ENCODE assay signal across 22 cellular contexts in the genomic region with DNA sequence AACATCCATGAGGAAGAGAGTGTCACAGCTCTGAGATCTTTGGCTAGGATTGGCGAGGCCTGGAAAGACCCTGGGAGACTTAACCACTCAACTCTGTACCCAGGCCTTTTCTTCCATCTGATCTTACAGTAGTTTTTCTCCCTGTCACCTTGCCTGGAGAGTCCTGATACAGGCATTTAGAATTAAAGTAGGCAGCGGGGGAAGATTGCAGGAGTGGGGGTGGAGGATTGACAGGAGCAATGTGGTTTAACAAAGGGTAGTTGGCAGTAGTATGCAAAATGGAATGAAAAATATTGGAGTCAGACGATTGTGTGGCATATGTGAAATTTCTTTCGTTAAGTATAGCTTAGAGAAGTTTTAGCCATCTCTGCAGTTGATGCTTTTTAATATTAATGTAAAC. TPM values are rescaled to one million over a fixed set of nuclear protein-coding genes. Genes with fewer than 3 reads are reported as not detected.
"Had no signal": no experiment of that assay in that cellular context is flagged by ENCODE, and none has a peak within 500 bp of the region (broad histone marks: within the 10 kb centered on the region; RNA-seq: fewer than 3 reads in every experiment).

No MANE protein-coding gene starts in this region.

- H3K36me3 ChIP-seq: esophagus squamous epithelium, left lung, lower lobe of right lung, right lobe of liver, thoracic aorta, uterus had no signal

- H3K27me3 Mint-ChIP-seq: activated CD4-positive, alpha-beta T cell treated with anti-CD3 and anti-CD28 coated beads for 36 hours; central memory CD8-positive, alpha-beta T cell; type B pancreatic cell had no signal

- H3K27ac Mint-ChIP-seq: activated CD4-positive, alpha-beta T cell treated with anti-CD3 and anti-CD28 coated beads for 36 hours; activated naive CD8-positive, alpha-beta T cell; natural killer cell; type B pancreatic cell had no signal

- H3K36me3 Mint-ChIP-seq: activated naive CD8-positive, alpha-beta T cell; natural killer cell had no signal

- DNase-seq: activated CD4-positive, alpha-beta T cell treated with anti-CD3 and anti-CD28 coated beads for 36 hours; activated CD4-positive, CD25-positive, alpha-beta regulatory T cell; activated effector memory CD4-positive, alpha-beta T cell treated with Interleukin-2 at 50 U/mL for 16 hours; activated naive CD4-positive, alpha-beta T cell treated with Interleukin-2 at 50 U/mL for 16 hours; dermis blood vessel endothelial cell; effector CD8-positive, alpha-beta T cell; esophagus squamous epithelium; left lung; lower lobe of right lung; natural killer cell; right lobe of liver; stimulated activated CD4-positive, alpha-beta T cell treated with anti-CD3 and anti-CD28 coated beads, Interleukin-12 subunit alpha, Interleukin-12 subunit beta, amount 100 ng/mL, for 4 hours; stimulated activated CD4-positive, alpha-beta T cell treated with anti-CD3 and anti-CD28 coated beads, Interleukin-4, amount 100 ng/mL, for 1 hour; stimulated activated naive CD8-positive, alpha-beta T cell treated with anti-CD3 and anti-CD28 coated beads, Interleukin-15, Interleukin-2, amounts not matched to agents 100 U/mL and 50 U/mL, for 24 hours; uterus had no signal

- H3K27me3 ChIP-seq: esophagus squamous epithelium, left lung, right lobe of liver, uterus had no signal

- H3K4me3 ChIP-seq: esophagus squamous epithelium, left lung, lower lobe of right lung, right lobe of liver, skin epidermis, thoracic aorta, uterus had no signal

- H3K9me3 ChIP-seq: esophagus squamous epithelium, left lung, lower lobe of right lung, right lobe of liver, thoracic aorta, uterus had no signal

- ATAC-seq: activated CD4-positive, alpha-beta T cell treated with anti-CD3 and anti-CD28 coated beads for 36 hours; left lung; lower lobe of right lung; natural killer cell; right lobe of liver; stimulated activated naive CD8-positive, alpha-beta T cell treated with anti-CD3 and anti-CD28 coated beads, Interleukin-15, Interleukin-2, amounts not matched to agents 100 U/mL and 50 U/mL, for 24 hours had no signal

- H3K9me3 Mint-ChIP-seq: central memory CD8-positive, alpha-beta T cell; natural killer cell; type B pancreatic cell had no signal

- H3K4me1 Mint-ChIP-seq: activated CD4-positive, alpha-beta T cell treated with anti-CD3 and anti-CD28 coated beads for 36 hours; central memory CD8-positive, alpha-beta T cell; natural killer cell had no signal

- H3K27ac ChIP-seq: epithelial cell of prostate, esophagus squamous epithelium, left lung, lower lobe of right lung, right lobe of liver, skin epidermis, thoracic aorta, uterus had no signal

- H3K4me3 Mint-ChIP-seq: activated CD4-positive, alpha-beta T cell treated with anti-CD3 and anti-CD28 coated beads for 36 hours; activated naive CD8-positive, alpha-beta T cell; central memory CD8-positive, alpha-beta T cell; natural killer cell; type B pancreatic cell had no signal

- H3K4me1 ChIP-seq: esophagus squamous epithelium, left lung, lower lobe of right lung, right lobe of liver, uterus had no signal

RNA-seq across cellular contexts. Expression of a gene that starts 16.9 kb away (rescaled TPM):
- total RNA-seq: mononuclear cell, thoracic aorta had no signal
